Comparison of ENCODE assay signal across 14 cellular contexts in genomic region chr12:52247622-52248540, GRCh38. TPM values are rescaled to one million over a fixed set of nuclear protein-coding genes. Genes with fewer than 3 reads are reported as not detected.
DNase-seq lines count a peak whose midpoint lies in the region; ATAC-seq, FAIRE-seq and TF ChIP-seq lines count a peak whose summit lies in the region.
"Had no signal": no experiment of that assay in that cellular context is flagged by ENCODE, and none has a peak within 500 bp of the region (broad histone marks: within the 10 kb centered on the region; RNA-seq: fewer than 3 reads in every experiment).

No MANE protein-coding gene starts in this region.

- H3K27me3 ChIP-seq in Panc1 (ENCODE audit: control insufficient read depth, insufficient read depth, low read length), result no peaks in the 10 kb centered on the region
- peaks cover 0 to 2% of the 10 kb centered on the region in 2 donors for H3K27me3 ChIP-seq in stomach smooth muscle (ENCODE audit: control insufficient read depth in 1 of 2, insufficient read depth in 2 of 2, low read length in 2 of 2)
- H3K27me3 ChIP-seq: ovary had no signal

- peaks cover 69% of the 10 kb centered on the region for H3K4me1 ChIP-seq in Panc1 (ENCODE audit: control insufficient read depth, insufficient read depth, low read length)
- peaks cover 28 to 43% of the 10 kb centered on the region in 2 donors for H3K4me1 ChIP-seq in kidney (ENCODE audit: control insufficient read depth in 1 of 2, insufficient read depth in 1 of 2, low read depth in 1 of 2, low read length in 2 of 2)
- peaks cover 43% of the 10 kb centered on the region for H3K4me1 ChIP-seq in stomach smooth muscle (ENCODE audit: control insufficient read depth, insufficient read depth, low read length)

- peak; percentile 20 for DNase-seq in activated T-cell treated with anti-CD3 and anti-CD28 coated beads, Interleukin-2, amount 50 U/mL, for 24 hours
- no peak for DNase-seq in activated T-cell treated with anti-CD3 and anti-CD28 coated beads for 4 hours
- no peak for DNase-seq in Panc1 (ENCODE audit: low read depth, low spot score)
- DNase-seq in kidney, result no peak
- DNase-seq in NCI-H2029 treated with DMSO at 0.1 percent for 48 hours (lab: John Stamatoyannopoulos, UW), result no peak
- no peak for DNase-seq in NK-92 (lab: John Stamatoyannopoulos, UW; ENCODE audit: unreplicated experiment)
- DNase-seq in omental fat pad (ENCODE audit: low spot score), result no peak
- DNase-seq: GDM1; Karpas-422; stimulated activated naive CD4-positive, alpha-beta T cell; T-helper 9 cell had no signal

- intact Hi-C loops in Panc1 (cut with micrococcal nuclease; ENCODE audit: unreplicated experiment), result no loop called here
- intact Hi-C loops in kidney (cut with DNase I), result no loop called here

- ATAC-seq in Panc1 (no peak), omental fat pad (ENCODE audit: low FRiP score) (no peak)

- H3K27ac Mint-ChIP-seq in activated T-cell treated with anti-CD3 and anti-CD28 coated beads, Interleukin-2, amount 50 U/mL, for 24 hours, result no peak overlapping the region

- CTCF ChIA-PET in Panc1 (lab: Charles Lee), result interaction anchor here (0.6 kb wide), 1 partner anchor 44 kb away, joined by 4 read pairs; no protein-coding TSS in a partner anchor

- H3K36me3 ChIP-seq in Panc1 (ENCODE audit: control insufficient read depth, insufficient read depth, low read length) (no peaks in the 10 kb centered on the region), kidney (ENCODE audit: control insufficient read depth in 1 of 2, insufficient read depth in 2 of 2, low read length in 2 of 2) (no peaks in the 10 kb centered on the region), stomach smooth muscle (ENCODE audit: control insufficient read depth in 2 of 2, insufficient read depth in 2 of 2, low read length in 2 of 2) (no peaks in the 10 kb centered on the region)
- H3K36me3 ChIP-seq: BLaER1 treated with 17β-estradiol and CSF1 and Interleukin-3, amounts not matched to agents 10 nM and 100 nM; ovary had no signal

- in situ Hi-C loops in Panc1 (cut with HindIII; ENCODE audit: low pct_unique_long_range_greater_than_20kb, low sequenced_read_pairs), result no loop called here

- H3K4me3 ChIP-seq in Panc1 (ENCODE audit: low read depth in 2 of 2, low read length in 2 of 2), result peak overlapping the region in 1 of 2 experiments; percentile 10; a peak in 1 of 4 replicates
- H3K4me3 ChIP-seq in kidney (ENCODE audit: low read length in 2 of 2), result no peak overlapping the region
- H3K4me3 ChIP-seq in stomach smooth muscle (ENCODE audit: low read length in 2 of 2), result no peak overlapping the region
- H3K4me3 ChIP-seq: BLaER1 treated with 17β-estradiol and CSF1 and Interleukin-3, amounts not matched to agents 10 nM and 100 nM; ovary had no signal

- peaks cover 34% of the 10 kb centered on the region for H3K4me1 Mint-ChIP-seq in activated T-cell treated with anti-CD3 and anti-CD28 coated beads, Interleukin-2, amount 50 U/mL, for 24 hours (ENCODE audit: low read depth)

- H3K36me3 Mint-ChIP-seq in activated T-cell treated with anti-CD3 and anti-CD28 coated beads, Interleukin-2, amount 50 U/mL, for 24 hours (ENCODE audit: low read depth), result no peaks in the 10 kb centered on the region

- H3K4me3 Mint-ChIP-seq in activated T-cell treated with anti-CD3 and anti-CD28 coated beads, Interleukin-2, amount 50 U/mL, for 24 hours, result no peak overlapping the region

- POLR2A ChIA-PET in Panc1 (lab: Charles Lee), result interaction anchor here (0.6 kb wide), 1 partner anchor 210 kb away, joined by 3 read pairs; no protein-coding TSS in a partner anchor

- BruUV-seq in Panc1 (replicated peaks; lab: Mats Ljungman, UMichigan), result no TSS peak

- H3K9ac ChIP-seq in kidney (ENCODE audit: low read length in 2 of 2), result peak overlapping the region in 1 of 2 donors; percentile 4
- no peak overlapping the region for H3K9ac ChIP-seq in stomach smooth muscle (ENCODE audit: low read length in 2 of 2)
- H3K9ac ChIP-seq: BLaER1 treated with 17β-estradiol and CSF1 and Interleukin-3, amounts not matched to agents 10 nM and 100 nM had no signal

- H3K9me3 ChIP-seq in Panc1 (ENCODE audit: control insufficient read depth, insufficient read depth, low read depth, low read length) (no peaks in the 10 kb centered on the region), kidney (ENCODE audit: control insufficient read depth in 1 of 2, low read length in 2 of 2) (no peaks in the 10 kb centered on the region), stomach smooth muscle (ENCODE audit: control insufficient read depth in 2 of 2, low read length in 2 of 2) (no peaks in the 10 kb centered on the region)
- H3K9me3 ChIP-seq: BLaER1 treated with 17β-estradiol and CSF1 and Interleukin-3, amounts not matched to agents 10 nM and 100 nM; ovary had no signal

- peak overlapping the region; percentile 78 for H3K27ac ChIP-seq in Panc1 (ENCODE audit: low read length)
- peak overlapping the region; percentile 16 to 67 for H3K27ac ChIP-seq in kidney (ENCODE audit: low read depth in 2 of 2, low read length in 2 of 2)
- peak overlapping the region; percentile 24 for H3K27ac ChIP-seq in stomach smooth muscle (ENCODE audit: low read length)
- H3K27ac ChIP-seq: BLaER1 treated with 17β-estradiol and CSF1 and Interleukin-3, amounts not matched to agents 10 nM and 100 nM; ovary had no signal

- H3K9me3 Mint-ChIP-seq in activated T-cell treated with anti-CD3 and anti-CD28 coated beads, Interleukin-2, amount 50 U/mL, for 24 hours, result no peaks in the 10 kb centered on the region

- H3K27me3 Mint-ChIP-seq in activated T-cell treated with anti-CD3 and anti-CD28 coated beads, Interleukin-2, amount 50 U/mL, for 24 hours, result peaks cover 42% of the 10 kb centered on the region

- TF ChIP-seq CTCF in Panc1 (IDR thresholded peaks at IDR 0.05), result no peak
- no peak for TF ChIP-seq CTCF in kidney (IDR thresholded peaks at IDR 0.05; ENCODE audit: borderline replicate concordance, extremely low read depth, insufficient read depth)
- no peak for TF ChIP-seq CTCF in omental fat pad (IDR thresholded peaks at IDR 0.05)

- no peak for FAIRE-seq in kidney (lab: Jason Lieb, UNC)

RNA-seq across cellular contexts. Expression of gene KRT7, which starts 14.8 kb away (rescaled TPM):
- total RNA-seq in Panc1 (2021; ENCODE audit: unreplicated experiment) (16.8 TPM), kidney (1,490 TPM), omental fat pad (100 to 1,000 TPM in 3 of 4 donors, 1 to 10 TPM in 1; 2.5 to 248 (median 111) TPM)
- polyA plus RNA-seq in Panc1 (2012; ENCODE audit: insufficient read length), result 19.1 TPM
- polyA plus RNA-seq in kidney (ENCODE audit: insufficient read depth, low read depth, low replicate concordance), result 173 TPM

RNA-seq across cellular contexts. Expression of gene KRT86, which starts 26.6 kb away (rescaled TPM):
- total RNA-seq in Panc1 (2021; ENCODE audit: unreplicated experiment), result 1.1 TPM
- polyA plus RNA-seq in Panc1 (2012; ENCODE audit: insufficient read length), result 1.2 TPM
- 1.3 TPM for total RNA-seq in kidney
- not detected for polyA plus RNA-seq in kidney (ENCODE audit: insufficient read depth, low read depth, low replicate concordance)
- total RNA-seq in omental fat pad, result under 1 TPM in 1 of 4 donors, not detected in 3; 0.37 TPM
- polyA plus RNA-seq: ovary had no signal

RNA-seq across cellular contexts. Expression of gene KRT81, which starts 43.5 kb away (rescaled TPM):
- total RNA-seq in Panc1 (2021; ENCODE audit: unreplicated experiment) (0.90 TPM), kidney (not detected), omental fat pad (not detected)
- polyA plus RNA-seq in Panc1 (2012; ENCODE audit: insufficient read length), result 0.88 TPM
- polyA plus RNA-seq in kidney (ENCODE audit: insufficient read depth, low read depth, low replicate concordance), result not detected
- polyA plus RNA-seq: ovary had no signal

RNA-seq across cellular contexts. Expression of gene KRT80, which starts 56.1 kb away (rescaled TPM):
- total RNA-seq in Panc1 (2021; ENCODE audit: unreplicated experiment) (51.5 TPM), kidney (12.3 TPM), omental fat pad (1 to 10 TPM in 1 of 4 donors, under 1 TPM in 2, not detected in 1; 0.37 to 5.5 (median 0.75) TPM)
- 30.3 TPM for polyA plus RNA-seq in Panc1 (2012; ENCODE audit: insufficient read length)
- 1.0 TPM for polyA plus RNA-seq in kidney (ENCODE audit: insufficient read depth, low read depth, low replicate concordance)

Comparison
In these comparisons a context has a peak if more than half of its experiments do, and no peak if none do; other contexts are left out.
1. H3K27ac ChIP-seq: peak in every context shown above with its lines; median percentile 78 in Panc1; 42 in kidney; 24 in stomach smooth muscle.